22 cellular contexts compared by ENCODE assay signal in genomic region chr2:40535891-40536290, GRCh38.
A peak's percentile ranks its signal among the peaks of the same experiment; 100 is the strongest.
DNase-seq lines count a peak whose midpoint lies in the region; ATAC-seq and TF ChIP-seq lines count a peak whose summit lies in the region.
"Had no signal": no experiment of that assay in that cellular context is flagged by ENCODE, and none has a peak within 500 bp of the region (broad histone marks: within the 10 kb centered on the region; RNA-seq: fewer than 3 reads in every experiment).

No MANE protein-coding gene starts in this region.

- H3K27ac Mint-ChIP-seq in endodermal cell: no peak overlapping the region
- H3K27ac Mint-ChIP-seq: CD4-positive, CD25-positive, alpha-beta regulatory T cell; IgD-negative memory B cell had no signal

- WGBS in endodermal cell (ENCODE audit: insufficient coverage in 1 of 2, insufficient read length in 1 of 2), 2 experiments: 84 to 93% methylated on average over 3 to 4 of the region's 4 CpGs

- no peaks in the 10 kb centered on the region for H3K9me3 ChIP-seq in endodermal cell (ENCODE audit: control insufficient read depth, low read length)
- H3K9me3 ChIP-seq: BLaER1, SJSA1 had no signal

- DNase-seq in NCI-H510A treated with DMSO at 0.1 percent for 48 hours (lab: John Stamatoyannopoulos, UW) (peak; percentile 23), NCI-H510A (lab: John Stamatoyannopoulos, UW) (no peak), NCI-H128 (lab: John Stamatoyannopoulos, UW; ENCODE audit: unreplicated experiment) (peak; percentile 61), NCI-H345 (lab: John Stamatoyannopoulos, UW) (peak; percentile 59), endodermal cell (no peak), NCI-H1436 (lab: John Stamatoyannopoulos, UW) (no peak), superior temporal gyrus (ENCODE audit: extremely low spot score) (no peak)
- DNase-seq: CD4-positive, CD25-positive, alpha-beta regulatory T cell; NCI-H1105; NCI-H1694 treated with DMSO at 0.1 percent for 48 hours; NCI-H2171; NCI-H446 treated with DMSO at 0.1 percent for 48 hours; NCI-H69; NK-92 treated with Interleukin-12 subunit alpha and Interleukin-12 subunit beta, amount 100 ng/mL, for 24 hours; Right ventricle myocardium superior; RPMI8226; T-helper 2 cell had no signal

- no peak for ATAC-seq in GM21423 (IDR thresholded peaks at IDR 0.05; ENCODE audit: unreplicated experiment)

- peaks cover 8% of the 10 kb centered on the region for H3K4me1 ChIP-seq in endodermal cell (ENCODE audit: control insufficient read depth, insufficient read depth, low read length)
- H3K4me1 ChIP-seq: BLaER1, SJSA1 had no signal

- no peaks in the 10 kb centered on the region for H3K9me3 Mint-ChIP-seq in endodermal cell
- H3K9me3 Mint-ChIP-seq: IgD-negative memory B cell had no signal

- peak overlapping the region; percentile 71 for H3K27ac ChIP-seq in endodermal cell (ENCODE audit: low read depth, low read length)
- H3K27ac ChIP-seq: BLaER1, HL-60, SJSA1 had no signal

- no peak overlapping the region for H3K4me3 ChIP-seq in endodermal cell (ENCODE audit: low read length)
- H3K4me3 ChIP-seq: BLaER1, SJSA1 had no signal

- no peaks in the 10 kb centered on the region for H3K27me3 ChIP-seq in endodermal cell (ENCODE audit: control insufficient read depth, insufficient read depth, low read length, poor library complexity, severe bottlenecking)
- H3K27me3 ChIP-seq: BLaER1, SJSA1 had no signal

- H3K9ac ChIP-seq in endodermal cell (ENCODE audit: extremely low read depth, low read length, poor library complexity, severe bottlenecking): no peak overlapping the region
- H3K9ac ChIP-seq: BLaER1 had no signal

- H3K4me1 Mint-ChIP-seq in endodermal cell: peaks cover 29% of the 10 kb centered on the region
- H3K4me1 Mint-ChIP-seq: IgD-negative memory B cell had no signal

- TF ChIP-seq CTCF in endodermal cell (conservative IDR thresholded peaks at IDR 0.05): no peak

- no peaks in the 10 kb centered on the region for H3K36me3 Mint-ChIP-seq in endodermal cell (ENCODE audit: low read depth)
- H3K36me3 Mint-ChIP-seq: CD4-positive, CD25-positive, alpha-beta regulatory T cell; IgD-negative memory B cell had no signal

- H3K4me3 Mint-ChIP-seq in endodermal cell: no peak overlapping the region
- H3K4me3 Mint-ChIP-seq: CD4-positive, CD25-positive, alpha-beta regulatory T cell; IgD-negative memory B cell had no signal

- no peaks in the 10 kb centered on the region for H3K36me3 ChIP-seq in endodermal cell (ENCODE audit: control insufficient read depth, insufficient read depth, low read length)
- H3K36me3 ChIP-seq: BLaER1, SJSA1 had no signal

- H3K27me3 Mint-ChIP-seq in endodermal cell (ENCODE audit: insufficient read depth): no peaks in the 10 kb centered on the region
- H3K27me3 Mint-ChIP-seq: CD4-positive, CD25-positive, alpha-beta regulatory T cell; IgD-negative memory B cell had no signal

Comparison
In these comparisons a context has a peak if more than half of its experiments do, and no peak if none do; other contexts are left out.
1. DNase-seq: peak in NCI-H510A treated with DMSO at 0.1 percent for 48 hours (single experiment), NCI-H128 (single experiment) and NCI-H345 (single experiment); none in NCI-H510A (single experiment), endodermal cell (single experiment), NCI-H1436 (single experiment) and superior temporal gyrus (single experiment).